Comparison of ENCODE assay signal across 14 cellular contexts in the genomic region with DNA sequence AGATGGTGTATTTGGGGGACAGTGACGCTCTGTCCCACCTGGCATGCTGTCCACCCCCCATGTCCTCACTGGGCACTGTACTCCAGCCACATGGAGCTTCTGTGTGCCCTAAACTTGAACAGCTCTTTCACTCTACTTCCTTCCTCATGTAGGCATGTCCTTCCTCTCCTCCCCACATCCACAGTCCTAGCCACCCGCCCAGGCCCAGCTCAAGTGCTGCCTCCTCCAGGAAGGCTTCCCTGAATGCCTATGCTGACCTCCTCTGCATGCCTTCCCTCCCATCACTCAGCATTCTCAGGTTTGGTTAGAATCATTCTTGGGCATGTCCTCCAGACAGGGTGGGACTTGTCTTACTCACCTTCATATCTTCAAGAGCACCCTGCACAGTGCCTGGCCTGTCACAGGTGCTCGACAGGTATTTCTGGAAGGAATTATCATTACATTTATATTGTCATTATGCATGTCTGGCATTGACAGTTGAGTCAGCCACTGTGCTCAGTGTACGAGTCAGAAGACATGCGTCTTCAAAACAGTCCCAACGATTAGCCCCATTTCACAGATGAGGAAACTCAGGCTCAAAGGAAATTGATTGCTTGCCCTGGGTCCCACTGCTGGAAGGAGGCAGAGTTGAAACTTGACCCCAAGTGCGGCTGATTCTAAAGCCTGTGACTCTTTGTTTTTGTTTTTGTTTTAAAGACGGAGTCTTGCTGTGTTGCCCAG. TPM values are rescaled to one million over a fixed set of nuclear protein-coding genes. Genes with fewer than 3 reads are reported as not detected.
A peak's percentile ranks its signal among the peaks of the same experiment; 100 is the strongest.
DNase-seq lines count a peak whose midpoint lies in the region; ATAC-seq and TF ChIP-seq lines count a peak whose summit lies in the region.
"Had no signal": no experiment of that assay in that cellular context is flagged by ENCODE, and none has a peak within 500 bp of the region (broad histone marks: within the 10 kb centered on the region; RNA-seq: fewer than 3 reads in every experiment).

No MANE protein-coding gene starts in this region.

- intact Hi-C loops in activated CD4-positive, alpha-beta memory T cell treated with anti-CD3 and anti-CD28 coated beads for 36 hours (cut with micrococcal nuclease): no loop called here
- intact Hi-C loops in gastrocnemius medialis (cut with DNase I; ENCODE audit: low total_unique reads): no loop called here

- in situ Hi-C loops in gastrocnemius medialis (cut with MboI; ENCODE audit: low sequenced_read_pairs in 4 of 4): no loop called here

- H3K27ac ChIP-seq in foreskin keratinocyte (no peak overlapping the region), gastrocnemius medialis (peak overlapping the region; percentile 67 to 80 (median 72))

- H3K27me3 Mint-ChIP-seq in activated CD4-positive, alpha-beta memory T cell treated with anti-CD3 and anti-CD28 coated beads for 36 hours: no peaks in the 10 kb centered on the region
- no peaks in the 10 kb centered on the region for H3K27me3 Mint-ChIP-seq in activated CD4-positive, alpha-beta memory T cell treated with anti-CD3 and anti-CD28 coated beads, Interleukin-2, amount 10 ng/mL, durations not matched to agents 7 days and 5 days
- H3K27me3 Mint-ChIP-seq in stimulated activated memory B cell treated with anti-CD40 and anti-IgM and Interleukin-4, amounts not matched to agents 10 μg/mL and 1 μg/mL and 100 μg/mL, for 72 hours: no peaks in the 10 kb centered on the region

- H3K27ac Mint-ChIP-seq in activated CD4-positive, alpha-beta memory T cell treated with anti-CD3 and anti-CD28 coated beads for 36 hours: peak overlapping the region; percentile 1
- no peak overlapping the region for H3K27ac Mint-ChIP-seq in activated CD4-positive, alpha-beta memory T cell treated with anti-CD3 and anti-CD28 coated beads, Interleukin-2, amount 10 ng/mL, durations not matched to agents 7 days and 5 days
- no peak overlapping the region for H3K27ac Mint-ChIP-seq in stimulated activated memory B cell treated with anti-CD40 and anti-IgM and Interleukin-4, amounts not matched to agents 10 μg/mL and 1 μg/mL and 100 μg/mL, for 72 hours

- H3K36me3 Mint-ChIP-seq in activated CD4-positive, alpha-beta memory T cell treated with anti-CD3 and anti-CD28 coated beads for 36 hours: no peaks in the 10 kb centered on the region
- peaks cover 3% of the 10 kb centered on the region for H3K36me3 Mint-ChIP-seq in activated CD4-positive, alpha-beta memory T cell treated with anti-CD3 and anti-CD28 coated beads, Interleukin-2, amount 10 ng/mL, durations not matched to agents 7 days and 5 days (ENCODE audit: low read depth)
- no peaks in the 10 kb centered on the region for H3K36me3 Mint-ChIP-seq in stimulated activated memory B cell treated with anti-CD40 and anti-IgM and Interleukin-4, amounts not matched to agents 10 μg/mL and 1 μg/mL and 100 μg/mL, for 72 hours

- no peaks in the 10 kb centered on the region for H3K36me3 ChIP-seq in gastrocnemius medialis
- H3K36me3 ChIP-seq: MG63 had no signal

- DNase-seq in activated CD4-positive, alpha-beta memory T cell treated with anti-CD3 and anti-CD28 coated beads for 36 hours: no peak
- no peak for DNase-seq in activated CD4-positive, alpha-beta memory T cell treated with anti-CD3 and anti-CD28 coated beads, Interleukin-2, amount 10 ng/mL, durations not matched to agents 7 days and 5 days
- DNase-seq in SKM-1 treated with dmso at 0.1 percent for 144 hours (lab: John Stamatoyannopoulos, UW; ENCODE audit: unreplicated experiment) (peak; percentile 42), foreskin keratinocyte (peak; percentile 71 to 83), gastrocnemius medialis (no peak), NCI-H345 treated with DMSO at 0.1 percent for 48 hours (lab: John Stamatoyannopoulos, UW; ENCODE audit: unreplicated experiment) (no peak)
- DNase-seq: activated CD8-positive, alpha-beta memory T cell treated with anti-CD3 and anti-CD28 coated beads for 24 hours; DMS79; foreskin melanocyte; MG63; nephron progenitor cell had no signal

- no peak for TF ChIP-seq POLR2A in gastrocnemius medialis (IDR thresholded peaks at IDR 0.05)

- TF ChIP-seq CTCF in foreskin keratinocyte (conservative IDR thresholded peaks at IDR 0.05) (no peak), gastrocnemius medialis (IDR thresholded peaks at IDR 0.05 in 4 of 5, conservative IDR thresholded peaks at IDR 0.05 in 1 of 5) (no peak)

- H3K27me3 ChIP-seq in foreskin keratinocyte (no peaks in the 10 kb centered on the region), gastrocnemius medialis (no peaks in the 10 kb centered on the region)
- H3K27me3 ChIP-seq: MG63 had no signal

- H3K9me3 Mint-ChIP-seq in activated CD4-positive, alpha-beta memory T cell treated with anti-CD3 and anti-CD28 coated beads for 36 hours: no peaks in the 10 kb centered on the region
- no peaks in the 10 kb centered on the region for H3K9me3 Mint-ChIP-seq in activated CD4-positive, alpha-beta memory T cell treated with anti-CD3 and anti-CD28 coated beads, Interleukin-2, amount 10 ng/mL, durations not matched to agents 7 days and 5 days
- no peaks in the 10 kb centered on the region for H3K9me3 Mint-ChIP-seq in stimulated activated memory B cell treated with anti-CD40 and anti-IgM and Interleukin-4, amounts not matched to agents 10 μg/mL and 1 μg/mL and 100 μg/mL, for 72 hours
- H3K9me3 Mint-ChIP-seq: dendritic cell treated with granulocyte-macrophage colony-stimulating factor and Interleukin-4, amounts not matched to agents 40 ng/mL and 50 ng/mL, for 4 days; nephron progenitor cell had no signal

- no peak overlapping the region for H3K4me3 ChIP-seq in gastrocnemius medialis
- H3K4me3 ChIP-seq: MG63 had no signal

- H3K9me3 ChIP-seq in gastrocnemius medialis: no peaks in the 10 kb centered on the region
- H3K9me3 ChIP-seq: MG63 had no signal

- H3K4me1 Mint-ChIP-seq in activated CD4-positive, alpha-beta memory T cell treated with anti-CD3 and anti-CD28 coated beads for 36 hours (ENCODE audit: low read depth): peaks cover 57% of the 10 kb centered on the region
- peaks cover 74% of the 10 kb centered on the region for H3K4me1 Mint-ChIP-seq in activated CD4-positive, alpha-beta memory T cell treated with anti-CD3 and anti-CD28 coated beads, Interleukin-2, amount 10 ng/mL, durations not matched to agents 7 days and 5 days
- H3K4me1 Mint-ChIP-seq in stimulated activated memory B cell treated with anti-CD40 and anti-IgM and Interleukin-4, amounts not matched to agents 10 μg/mL and 1 μg/mL and 100 μg/mL, for 72 hours: peaks cover 25% of the 10 kb centered on the region

- POLR2A ChIA-PET in activated CD4-positive, alpha-beta memory T cell treated with anti-CD3 and anti-CD28 coated beads for 36 hours (lab: Charles Lee): interaction anchor here (0.7 kb wide), 1 partner anchor 42 kb away, joined by 3 read pairs; a partner anchor contains a TSS
- POLR2A ChIA-PET in activated CD4-positive, alpha-beta memory T cell treated with anti-CD3 and anti-CD28 coated beads, Interleukin-2, amount 10 ng/mL, durations not matched to agents 7 days and 5 days (lab: Charles Lee): interaction anchor here (0.8 to 15.2 kb wide), 6 partner anchors 18 to 43 kb away, joined by 3 to 298 read pairs (median 20); a partner anchor contains a TSS

- H3K4me3 Mint-ChIP-seq in activated CD4-positive, alpha-beta memory T cell treated with anti-CD3 and anti-CD28 coated beads for 36 hours: no peak overlapping the region
- no peak overlapping the region for H3K4me3 Mint-ChIP-seq in activated CD4-positive, alpha-beta memory T cell treated with anti-CD3 and anti-CD28 coated beads, Interleukin-2, amount 10 ng/mL, durations not matched to agents 7 days and 5 days
- H3K4me3 Mint-ChIP-seq in stimulated activated memory B cell treated with anti-CD40 and anti-IgM and Interleukin-4, amounts not matched to agents 10 μg/mL and 1 μg/mL and 100 μg/mL, for 72 hours: no peak overlapping the region
- H3K4me3 Mint-ChIP-seq: dendritic cell treated with granulocyte-macrophage colony-stimulating factor and Interleukin-4, amounts not matched to agents 40 ng/mL and 50 ng/mL, for 4 days had no signal

- H3K4me1 ChIP-seq in foreskin keratinocyte: peaks cover 24% of the 10 kb centered on the region
- peaks cover 25 to 31% of the 10 kb centered on the region in 2 donors for H3K4me1 ChIP-seq in gastrocnemius medialis

- ATAC-seq in foreskin keratinocyte (peak; percentile 25), gastrocnemius medialis (no peak), GM19452 (IDR thresholded peaks at IDR 0.05; ENCODE audit: unreplicated experiment) (no peak)
- no peak for ATAC-seq in stimulated activated memory B cell treated with anti-CD40 and anti-IgM and Interleukin-4, amounts not matched to agents 10 μg/mL and 1 μg/mL and 100 μg/mL, for 72 hours

- CTCF ChIA-PET in activated CD4-positive, alpha-beta memory T cell treated with anti-CD3 and anti-CD28 coated beads for 36 hours (lab: Charles Lee): interaction anchor here (1.2 kb wide), 1 partner anchor 56 kb away, joined by 4 read pairs; no protein-coding TSS in a partner anchor
- CTCF ChIA-PET in activated CD4-positive, alpha-beta memory T cell treated with anti-CD3 and anti-CD28 coated beads, Interleukin-2, amount 10 ng/mL, durations not matched to agents 7 days and 5 days (lab: Charles Lee): interaction anchor here (1.1 kb wide), 1 partner anchor 41 kb away, joined by 4 read pairs; no protein-coding TSS in a partner anchor

RNA-seq across cellular contexts. Expression of a gene that starts 42.1 kb away (rescaled TPM):
- total RNA-seq in activated CD4-positive, alpha-beta memory T cell treated with anti-CD3 and anti-CD28 coated beads for 36 hours: 10 to 100 TPM; 42.3 to 44.1 TPM
- 100 to 1,000 TPM; 121 to 124 TPM for total RNA-seq in activated CD4-positive, alpha-beta memory T cell treated with anti-CD3 and anti-CD28 coated beads, Interleukin-2, amount 10 ng/mL, durations not matched to agents 7 days and 5 days
- 45.2 and 49.1 TPM in 2 replicates for total RNA-seq in foreskin keratinocyte
- polyA plus RNA-seq in foreskin keratinocyte: 31.7 and 35.3 TPM in 2 replicates
- 10 to 100 TPM; 13.6 to 53.5 (median 28.2) TPM for total RNA-seq in gastrocnemius medialis

Comparison
In these comparisons a context has a peak if more than half of its experiments do, and no peak if none do; other contexts are left out.
1. DNase-seq: peak in SKM-1 treated with dmso at 0.1 percent for 144 hours (single experiment) and foreskin keratinocyte (2 of 2); none in activated CD4-positive, alpha-beta memory T cell treated with anti-CD3 and anti-CD28 coated beads for 36 hours (single experiment), activated CD4-positive, alpha-beta memory T cell treated with anti-CD3 and anti-CD28 coated beads, Interleukin-2, amount 10 ng/mL, durations not matched to agents 7 days and 5 days (single experiment), gastrocnemius medialis (0 of 2) and NCI-H345 treated with DMSO at 0.1 percent for 48 hours (single experiment).